Comparison of ENCODE assay signal across 28 cellular contexts in genomic region chr17:17469996-17470395, GRCh38.
"Had no signal": no experiment of that assay in that cellular context is flagged by ENCODE, and none has a peak within 500 bp of the region (broad histone marks: within the 10 kb centered on the region; RNA-seq: fewer than 3 reads in every experiment).

No MANE protein-coding gene starts in this region.

- H3K27ac Mint-ChIP-seq: activated CD4-positive, alpha-beta memory T cell treated with anti-CD3 and anti-CD28 coated beads for 36 hours; activated CD4-positive, alpha-beta T cell treated with anti-CD3 and anti-CD28 coated beads for 36 hours; activated CD4-positive, alpha-beta T cell treated with anti-CD3 and anti-CD28 coated beads, Interleukin-2, amount 10 ng/mL, durations not matched to agents 24 days and 14 days; activated CD8-positive, alpha-beta memory T cell treated with anti-CD3 and anti-CD28 coated beads, Interleukin-2, amount 10 ng/mL, durations not matched to agents 7 days and 5 days; activated CD8-positive, alpha-beta T cell treated with anti-CD3 and anti-CD28 coated beads, Interleukin-2, amount 10 ng/mL, durations not matched to agents 7 days and 5 days; activated naive CD4-positive, alpha-beta T cell treated with anti-CD3 and anti-CD28 coated beads for 36 hours; activated naive CD4-positive, alpha-beta T cell treated with anti-CD3 and anti-CD28 coated beads, Interleukin-2, amount 50 U/mL, for 24 hours; activated naive CD8-positive, alpha-beta T cell treated with anti-CD3 and anti-CD28 coated beads, Interleukin-2, amount 10 ng/mL, durations not matched to agents 7 days and 5 days; activated T-helper 1 cell treated with anti-CD3 and anti-CD28 coated beads, Interleukin-12 subunit alpha, Interleukin-12 subunit beta, Interleukin-2, Interleukin-4 antibody, amounts not matched to agents 30 ng/mL and 10 ng/mL and 1 ng/mL, durations not matched to agents 14 hours and 24 hours and 36 hours; activated T-helper 2 cell treated with anti-CD3 and anti-CD28 coated beads, Interferon-gamma antibody, Interleukin-2, Interleukin-4, amounts not matched to agents 10 μg/mL and 5 μg/mL and 100 μg/mL, durations not matched to agents 14 hours and 24 hours and 36 hours; endodermal cell had no signal

- H3K27ac ChIP-seq: brain microvascular endothelial cell, colonic mucosa had no signal

- FAIRE-seq: astrocyte, frontal cortex had no signal

- DNase-seq: activated CD4-positive, alpha-beta memory T cell treated with anti-CD3 and anti-CD28 coated beads for 36 hours; activated CD4-positive, alpha-beta T cell treated with anti-CD3 and anti-CD28 coated beads for 36 hours; activated CD4-positive, alpha-beta T cell treated with anti-CD3 and anti-CD28 coated beads, Interleukin-2, amount 10 ng/mL, durations not matched to agents 24 days and 14 days; activated CD4-positive, CD25-positive, alpha-beta regulatory T cell; activated CD4-positive, CD25-positive, alpha-beta regulatory T cell treated with anti-CD3 and anti-CD28 coated beads, Interleukin-2, amount 50 U/mL, for 72 hours; activated CD8-positive, alpha-beta memory T cell treated with anti-CD3 and anti-CD28 coated beads, Interleukin-2, amount 10 ng/mL, durations not matched to agents 7 days and 5 days; activated CD8-positive, alpha-beta memory T cell treated with anti-CD3 and anti-CD28 coated beads, Interleukin-2, amount 50 U/mL, for 4 hours; activated CD8-positive, alpha-beta T cell treated with anti-CD3 and anti-CD28 coated beads, Interleukin-2, amount 10 ng/mL, durations not matched to agents 7 days and 5 days; activated effector memory CD4-positive, alpha-beta T cell treated with anti-CD3 and anti-CD28 coated beads, Interleukin-2, amount 50 U/mL, for 16 hours; activated naive CD4-positive, alpha-beta T cell treated with anti-CD3 and anti-CD28 coated beads for 36 hours; activated naive CD8-positive, alpha-beta T cell treated with anti-CD3 and anti-CD28 coated beads, Interleukin-2, amount 10 ng/mL, durations not matched to agents 7 days and 5 days; activated T-cell treated with anti-CD3 and anti-CD28 coated beads, Interleukin-2, amount 50 U/mL, for 1 hour; activated T-cell treated with anti-CD3 and anti-CD28 coated beads, Interleukin-2, amount 50 U/mL, for 48 hours; amniotic stem cell; anterior cingulate cortex; brain microvascular endothelial cell; colonic mucosa; effector memory CD4-positive, alpha-beta T cell; endodermal cell; foreskin fibroblast; head of caudate nucleus; T-helper 2 cell had no signal

- H3K4me3 Mint-ChIP-seq: activated CD4-positive, alpha-beta memory T cell treated with anti-CD3 and anti-CD28 coated beads for 36 hours; activated CD4-positive, alpha-beta T cell treated with anti-CD3 and anti-CD28 coated beads for 36 hours; activated CD4-positive, alpha-beta T cell treated with anti-CD3 and anti-CD28 coated beads, Interleukin-2, amount 10 ng/mL, durations not matched to agents 24 days and 14 days; activated CD8-positive, alpha-beta memory T cell treated with anti-CD3 and anti-CD28 coated beads, Interleukin-2, amount 10 ng/mL, durations not matched to agents 7 days and 5 days; activated CD8-positive, alpha-beta T cell treated with anti-CD3 and anti-CD28 coated beads, Interleukin-2, amount 10 ng/mL, durations not matched to agents 7 days and 5 days; activated naive CD4-positive, alpha-beta T cell treated with anti-CD3 and anti-CD28 coated beads for 36 hours; activated naive CD4-positive, alpha-beta T cell treated with anti-CD3 and anti-CD28 coated beads, Interleukin-2, amount 50 U/mL, for 24 hours; activated naive CD8-positive, alpha-beta T cell treated with anti-CD3 and anti-CD28 coated beads, Interleukin-2, amount 10 ng/mL, durations not matched to agents 7 days and 5 days; activated T-helper 1 cell treated with anti-CD3 and anti-CD28 coated beads, Interleukin-12 subunit alpha, Interleukin-12 subunit beta, Interleukin-2, Interleukin-4 antibody, amounts not matched to agents 30 ng/mL and 10 ng/mL and 1 ng/mL, durations not matched to agents 14 hours and 24 hours and 36 hours; endodermal cell had no signal

- H3K4me1 Mint-ChIP-seq: activated CD4-positive, alpha-beta T cell treated with anti-CD3 and anti-CD28 coated beads, Interleukin-2, amount 10 ng/mL, durations not matched to agents 24 days and 14 days; activated naive CD8-positive, alpha-beta T cell treated with anti-CD3 and anti-CD28 coated beads, Interleukin-2, amount 10 ng/mL, durations not matched to agents 7 days and 5 days; endodermal cell had no signal

- H3K36me3 Mint-ChIP-seq: activated CD4-positive, alpha-beta memory T cell treated with anti-CD3 and anti-CD28 coated beads for 36 hours; activated CD8-positive, alpha-beta memory T cell treated with anti-CD3 and anti-CD28 coated beads, Interleukin-2, amount 10 ng/mL, durations not matched to agents 7 days and 5 days; activated naive CD4-positive, alpha-beta T cell treated with anti-CD3 and anti-CD28 coated beads, Interleukin-2, amount 50 U/mL, for 24 hours; activated naive CD8-positive, alpha-beta T cell treated with anti-CD3 and anti-CD28 coated beads, Interleukin-2, amount 10 ng/mL, durations not matched to agents 7 days and 5 days had no signal

- H3K4me3 ChIP-seq: colonic mucosa had no signal

- H3K36me3 ChIP-seq: brain microvascular endothelial cell, colonic mucosa had no signal

- H3K27me3 ChIP-seq: colonic mucosa had no signal

- H3K27me3 Mint-ChIP-seq: activated CD4-positive, alpha-beta T cell treated with anti-CD3 and anti-CD28 coated beads for 36 hours had no signal

- H3K9me3 ChIP-seq: colonic mucosa had no signal

- H3K9me3 Mint-ChIP-seq: activated CD4-positive, alpha-beta memory T cell treated with anti-CD3 and anti-CD28 coated beads for 36 hours; activated CD4-positive, alpha-beta T cell treated with anti-CD3 and anti-CD28 coated beads, Interleukin-2, amount 10 ng/mL, durations not matched to agents 24 days and 14 days; activated naive CD4-positive, alpha-beta T cell treated with anti-CD3 and anti-CD28 coated beads for 36 hours; activated naive CD4-positive, alpha-beta T cell treated with anti-CD3 and anti-CD28 coated beads, Interleukin-2, amount 50 U/mL, for 24 hours; activated naive CD8-positive, alpha-beta T cell treated with anti-CD3 and anti-CD28 coated beads, Interleukin-2, amount 10 ng/mL, durations not matched to agents 7 days and 5 days; activated T-helper 1 cell treated with anti-CD3 and anti-CD28 coated beads, Interleukin-12 subunit alpha, Interleukin-12 subunit beta, Interleukin-2, Interleukin-4 antibody, amounts not matched to agents 30 ng/mL and 10 ng/mL and 1 ng/mL, durations not matched to agents 14 hours and 24 hours and 36 hours; activated T-helper 2 cell treated with anti-CD3 and anti-CD28 coated beads, Interferon-gamma antibody, Interleukin-2, Interleukin-4, amounts not matched to agents 10 μg/mL and 5 μg/mL and 100 μg/mL, durations not matched to agents 14 hours and 24 hours and 36 hours; endodermal cell had no signal

- ATAC-seq: activated CD4-positive, alpha-beta T cell treated with anti-CD3 and anti-CD28 coated beads for 36 hours; activated CD8-positive, alpha-beta memory T cell treated with anti-CD3 and anti-CD28 coated beads, Interleukin-2, amount 10 ng/mL, durations not matched to agents 7 days and 5 days; activated CD8-positive, alpha-beta T cell treated with anti-CD3 and anti-CD28 coated beads, Interleukin-2, amount 10 ng/mL, durations not matched to agents 7 days and 5 days; esophagus mucosa had no signal
